In the genomic region with DNA sequence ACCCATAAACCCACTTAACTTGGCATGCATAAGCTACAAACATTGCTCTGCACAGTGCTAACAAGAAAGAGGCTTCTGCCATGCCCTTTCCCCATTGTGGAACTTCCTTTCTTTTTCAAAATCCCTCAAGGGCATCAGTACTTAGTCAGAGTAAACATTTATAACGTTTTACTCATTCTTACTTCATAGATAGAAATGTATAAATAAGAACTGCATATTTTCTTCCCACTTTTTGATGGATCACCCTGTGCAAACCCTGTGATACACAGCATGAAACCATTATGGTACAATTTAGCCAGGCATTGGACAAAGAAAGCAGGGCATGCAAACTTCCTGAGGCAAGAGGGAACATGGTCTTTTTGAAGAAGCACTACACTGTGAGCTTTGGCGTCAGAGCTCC, we compare ENCODE assay signal across 18 cellular contexts.
A peak's percentile ranks its signal among the peaks of the same experiment; 100 is the strongest.
DNase-seq lines count a peak whose midpoint lies in the region; ATAC-seq and TF ChIP-seq lines count a peak whose summit lies in the region.
"Had no signal": no experiment of that assay in that cellular context is flagged by ENCODE, and none has a peak within 500 bp of the region (broad histone marks: within the 10 kb centered on the region; RNA-seq: fewer than 3 reads in every experiment).

No MANE protein-coding gene starts in this region.

- no peak overlapping the region for H3K9ac ChIP-seq in adipocyte (ENCODE audit: low read length)

- no peak for TF ChIP-seq POLR2A in vagina (IDR thresholded peaks at IDR 0.05)

- no peak for TF ChIP-seq CTCF in fibroblast of the aortic adventitia (IDR thresholded peaks at IDR 0.05; ENCODE audit: insufficient read depth, low read length)
- TF ChIP-seq CTCF in vagina (IDR thresholded peaks at IDR 0.05) = no peak

- peaks cover 21% of the 10 kb centered on the region for H3K4me1 ChIP-seq in adipocyte (ENCODE audit: control insufficient read depth, insufficient read depth, low read length)
- H3K4me1 ChIP-seq in vagina = no peaks in the 10 kb centered on the region
- H3K4me1 ChIP-seq: left ventricle myocardium inferior, uterus had no signal

- intact Hi-C loops in left colon (cut with DNase I, micrococcal nuclease) (no loop called here), sciatic nerve (cut with DNase I) (no loop called here), vagina (cut with DNase I) (no loop called here)

- H3K27ac ChIP-seq in vagina = no peak overlapping the region
- H3K27ac ChIP-seq: left ventricle myocardium inferior, uterus had no signal

- DNase-seq in DMS153 (lab: John Stamatoyannopoulos, UW) (peak; percentile 52), LHCN-M2 (ENCODE audit: low read depth) (peak; percentile 79), adipocyte (ENCODE audit: low read depth) (peak; percentile 80), fibroblast of the aortic adventitia (ENCODE audit: low read depth) (peak; percentile 59), left colon (no peak), sciatic nerve (ENCODE audit: low spot score) (no peak), vagina (ENCODE audit: extremely low spot score in 2 of 2) (no peak)
- no peak for DNase-seq in stimulated activated CD4-positive, alpha-beta T cell treated with anti-CD3 and anti-CD28 coated beads, Interleukin-1b, Interleukin-23, amount 100 ng/mL, for 48 hours
- DNase-seq: activated CD4-positive, alpha-beta T cell treated with anti-CD3 and anti-CD28 coated beads for 48 hours; activated T-cell treated with anti-CD3 and anti-CD28 coated beads, Interleukin-2, amount 50 U/mL, for 24 hours; effector memory CD4-positive, alpha-beta T cell; Karpas-422; left ventricle myocardium inferior; NCI-H2171 treated with DMSO at 0.1 percent for 48 hours; OCI-M1; stimulated activated naive CD8-positive, alpha-beta T cell treated with anti-CD3 and anti-CD28 coated beads, Interleukin-15, Interleukin-2, amounts not matched to agents 100 U/mL and 50 U/mL, for 24 hours; T-helper 17 cell; uterus had no signal

- H3K9me3 ChIP-seq in adipocyte (ENCODE audit: control insufficient read depth, low read length) (no peaks in the 10 kb centered on the region), vagina (no peaks in the 10 kb centered on the region)
- H3K9me3 ChIP-seq: left ventricle myocardium inferior, uterus had no signal

- H3K4me3 ChIP-seq in adipocyte (ENCODE audit: low read length) (no peak overlapping the region), fibroblast of the aortic adventitia (ENCODE audit: low read depth, low read length) (no peak overlapping the region), vagina (no peak overlapping the region)
- H3K4me3 ChIP-seq: left ventricle myocardium inferior, uterus had no signal

- ATAC-seq in left colon (no peak), sciatic nerve (no peak)
- ATAC-seq: stimulated activated naive CD8-positive, alpha-beta T cell treated with anti-CD3 and anti-CD28 coated beads, Interleukin-15, Interleukin-2, amounts not matched to agents 100 U/mL and 50 U/mL, for 24 hours; T-helper 17 cell had no signal

- H3K36me3 ChIP-seq in adipocyte (ENCODE audit: control insufficient read depth, insufficient read depth, low read length, severe bottlenecking) = no peaks in the 10 kb centered on the region
- H3K36me3 ChIP-seq in vagina = no peaks in the 10 kb centered on the region
- H3K36me3 ChIP-seq: left ventricle myocardium inferior, uterus had no signal

- no peaks in the 10 kb centered on the region for H3K27me3 ChIP-seq in adipocyte (replicated peaks; ENCODE audit: control insufficient read depth, insufficient read depth, low read length)
- no peaks in the 10 kb centered on the region for H3K27me3 ChIP-seq in vagina
- H3K27me3 ChIP-seq: uterus had no signal

Comparison
In these comparisons a context has a peak if more than half of its experiments do, and no peak if none do; other contexts are left out.
1. DNase-seq: peak in DMS153 (single experiment), LHCN-M2 (single experiment), adipocyte (single experiment) and fibroblast of the aortic adventitia (single experiment); none in left colon (0 of 2), stimulated activated CD4-positive, alpha-beta T cell treated with anti-CD3 and anti-CD28 coated beads, Interleukin-1b, Interleukin-23, amount 100 ng/mL, for 48 hours (single experiment), sciatic nerve (single experiment) and vagina (0 of 2).